ENCODE assay signal across 17 cellular contexts in the genomic region with DNA sequence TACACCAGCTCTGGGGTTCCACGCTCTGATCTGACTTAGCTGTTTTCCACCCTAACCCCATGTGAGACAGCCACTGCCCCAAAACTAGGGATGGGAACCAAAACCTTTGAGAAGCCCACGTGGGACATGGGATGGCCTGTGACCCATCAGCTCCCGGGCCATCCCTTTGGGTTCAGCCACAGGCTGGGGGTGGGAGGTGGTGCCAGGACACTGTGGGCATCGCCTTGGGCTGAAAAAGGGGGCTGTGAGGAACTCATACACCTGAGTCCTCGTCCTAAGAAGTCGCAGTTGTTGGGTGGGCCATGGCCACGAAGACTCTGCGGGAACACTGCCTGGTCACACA.
DNase-seq lines count a peak whose midpoint lies in the region; ATAC-seq and TF ChIP-seq lines count a peak whose summit lies in the region.
"Had no signal": no experiment of that assay in that cellular context is flagged by ENCODE, and none has a peak within 500 bp of the region (broad histone marks: within the 10 kb centered on the region; RNA-seq: fewer than 3 reads in every experiment).

No MANE protein-coding gene starts in this region.

- DNase-seq in activated naive CD8-positive, alpha-beta T cell treated with anti-CD3 and anti-CD28 coated beads, Interleukin-2, amount 10 ng/mL, durations not matched to agents 7 days and 5 days, result no peak
- no peak for DNase-seq in activated naive CD8-positive, alpha-beta T cell treated with anti-CD3 and anti-CD28 coated beads for 36 hours
- peak; percentile 59 for DNase-seq in chondrocyte (ENCODE audit: low spot score)
- DNase-seq in posterior vena cava (ENCODE audit: low spot score), result peak; percentile 13
- no peak for DNase-seq in osteocyte (ENCODE audit: extremely low spot score, unreplicated experiment)
- no peak for DNase-seq in A172 (ENCODE audit: low spot score)
- DNase-seq: CD4-positive, CD25-positive, alpha-beta regulatory T cell; DMS 273 treated with DMSO at 0.1 percent for 48 hours; DMS79; EL; GDM1; H9 had no signal

- H3K4me3 Mint-ChIP-seq in activated naive CD8-positive, alpha-beta T cell treated with anti-CD3 and anti-CD28 coated beads, Interleukin-2, amount 10 ng/mL, durations not matched to agents 7 days and 5 days, result no peak overlapping the region
- no peak overlapping the region for H3K4me3 Mint-ChIP-seq in activated naive CD8-positive, alpha-beta T cell treated with anti-CD3 and anti-CD28 coated beads for 36 hours
- H3K4me3 Mint-ChIP-seq in chondrocyte (ENCODE audit: unreplicated experiment) (no peak overlapping the region), osteocyte (ENCODE audit: unreplicated experiment) (no peak overlapping the region)
- H3K4me3 Mint-ChIP-seq: B cell; CD4-positive, CD25-positive, alpha-beta regulatory T cell; CD8-positive, alpha-beta memory T cell; GM23338; H9 had no signal

- H3K9me3 Mint-ChIP-seq in activated naive CD8-positive, alpha-beta T cell treated with anti-CD3 and anti-CD28 coated beads, Interleukin-2, amount 10 ng/mL, durations not matched to agents 7 days and 5 days, result no peaks in the 10 kb centered on the region
- no peaks in the 10 kb centered on the region for H3K9me3 Mint-ChIP-seq in activated naive CD8-positive, alpha-beta T cell treated with anti-CD3 and anti-CD28 coated beads for 36 hours
- no peaks in the 10 kb centered on the region for H3K9me3 Mint-ChIP-seq in chondrocyte (ENCODE audit: low read depth)
- H3K9me3 Mint-ChIP-seq in osteocyte (ENCODE audit: unreplicated experiment), result peaks cover 8% of the 10 kb centered on the region
- H3K9me3 Mint-ChIP-seq: CD4-positive, CD25-positive, alpha-beta regulatory T cell; CD8-positive, alpha-beta memory T cell had no signal

- POLR2A ChIA-PET in activated naive CD8-positive, alpha-beta T cell treated with anti-CD3 and anti-CD28 coated beads, Interleukin-2, amount 10 ng/mL, durations not matched to agents 7 days and 5 days (lab: Charles Lee), result no interaction called here

- H3K4me1 Mint-ChIP-seq in activated naive CD8-positive, alpha-beta T cell treated with anti-CD3 and anti-CD28 coated beads, Interleukin-2, amount 10 ng/mL, durations not matched to agents 7 days and 5 days, result no peaks in the 10 kb centered on the region
- no peaks in the 10 kb centered on the region for H3K4me1 Mint-ChIP-seq in activated naive CD8-positive, alpha-beta T cell treated with anti-CD3 and anti-CD28 coated beads for 36 hours
- H3K4me1 Mint-ChIP-seq in chondrocyte (ENCODE audit: low read depth) (no peaks in the 10 kb centered on the region), osteocyte (ENCODE audit: unreplicated experiment) (no peaks in the 10 kb centered on the region)
- H3K4me1 Mint-ChIP-seq: B cell; CD4-positive, CD25-positive, alpha-beta regulatory T cell; CD8-positive, alpha-beta memory T cell; GM23338 had no signal

- no peak for TF ChIP-seq CTCF in chondrocyte (IDR thresholded peaks at IDR 0.05)
- no peak for TF ChIP-seq CTCF in osteocyte (IDR thresholded peaks at IDR 0.05)

- H3K27me3 Mint-ChIP-seq in activated naive CD8-positive, alpha-beta T cell treated with anti-CD3 and anti-CD28 coated beads, Interleukin-2, amount 10 ng/mL, durations not matched to agents 7 days and 5 days, result no peaks in the 10 kb centered on the region
- no peaks in the 10 kb centered on the region for H3K27me3 Mint-ChIP-seq in activated naive CD8-positive, alpha-beta T cell treated with anti-CD3 and anti-CD28 coated beads for 36 hours
- H3K27me3 Mint-ChIP-seq in chondrocyte (ENCODE audit: low read depth) (peaks cover 12% of the 10 kb centered on the region), osteocyte (ENCODE audit: unreplicated experiment) (no peaks in the 10 kb centered on the region)
- H3K27me3 Mint-ChIP-seq: B cell; CD4-positive, CD25-positive, alpha-beta regulatory T cell had no signal

- no peaks in the 10 kb centered on the region for H3K36me3 Mint-ChIP-seq in activated naive CD8-positive, alpha-beta T cell treated with anti-CD3 and anti-CD28 coated beads, Interleukin-2, amount 10 ng/mL, durations not matched to agents 7 days and 5 days
- H3K36me3 Mint-ChIP-seq in activated naive CD8-positive, alpha-beta T cell treated with anti-CD3 and anti-CD28 coated beads for 36 hours, result no peaks in the 10 kb centered on the region
- no peaks in the 10 kb centered on the region for H3K36me3 Mint-ChIP-seq in chondrocyte (ENCODE audit: low read depth)
- no peaks in the 10 kb centered on the region for H3K36me3 Mint-ChIP-seq in osteocyte (ENCODE audit: unreplicated experiment)
- H3K36me3 Mint-ChIP-seq: CD4-positive, CD25-positive, alpha-beta regulatory T cell; CD8-positive, alpha-beta memory T cell had no signal

- H3K27ac Mint-ChIP-seq in activated naive CD8-positive, alpha-beta T cell treated with anti-CD3 and anti-CD28 coated beads, Interleukin-2, amount 10 ng/mL, durations not matched to agents 7 days and 5 days, result peak overlapping the region; percentile 16
- no peak overlapping the region for H3K27ac Mint-ChIP-seq in activated naive CD8-positive, alpha-beta T cell treated with anti-CD3 and anti-CD28 coated beads for 36 hours
- H3K27ac Mint-ChIP-seq in chondrocyte (ENCODE audit: unreplicated experiment) (no peak overlapping the region), osteocyte (ENCODE audit: unreplicated experiment) (no peak overlapping the region)
- H3K27ac Mint-ChIP-seq: B cell; CD4-positive, CD25-positive, alpha-beta regulatory T cell; CD8-positive, alpha-beta memory T cell; GM23338; H9 had no signal

- intact Hi-C loops in posterior vena cava (cut with DNase I), result no loop called here

- ATAC-seq in activated naive CD8-positive, alpha-beta T cell treated with anti-CD3 and anti-CD28 coated beads, Interleukin-2, amount 10 ng/mL, durations not matched to agents 7 days and 5 days (ENCODE audit: low read depth), result no peak
- ATAC-seq: GM12878, GM23338, HCT116 had no signal

Comparison
In these comparisons a context has a peak if more than half of its experiments do, and no peak if none do; other contexts are left out.
1. DNase-seq: peak in chondrocyte (single experiment) and posterior vena cava (single experiment); none in activated naive CD8-positive, alpha-beta T cell treated with anti-CD3 and anti-CD28 coated beads, Interleukin-2, amount 10 ng/mL, durations not matched to agents 7 days and 5 days (single experiment), activated naive CD8-positive, alpha-beta T cell treated with anti-CD3 and anti-CD28 coated beads for 36 hours (single experiment), osteocyte (single experiment) and A172 (single experiment).